Comparison of ENCODE assay signal across 19 cellular contexts in the genomic region with DNA sequence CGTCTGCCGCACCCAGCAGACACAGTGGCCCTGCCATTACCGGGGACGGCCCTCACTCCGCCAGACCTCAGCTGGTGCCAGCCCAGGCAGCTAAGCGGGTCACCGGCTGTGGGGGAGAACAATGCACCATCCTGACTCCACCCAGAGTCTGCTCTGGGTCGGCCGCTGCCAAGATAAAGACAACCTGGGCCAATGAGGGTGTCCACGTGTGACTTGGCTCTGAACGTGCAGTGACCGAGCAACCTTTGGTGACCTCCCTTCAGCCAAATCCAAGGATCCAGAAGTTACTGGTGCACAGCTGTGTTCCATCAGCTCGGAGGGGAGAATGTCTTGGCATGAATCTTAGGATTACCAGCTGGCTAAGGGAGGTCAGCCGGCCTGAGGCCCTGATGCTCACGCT.
"Had no signal": no experiment of that assay in that cellular context is flagged by ENCODE, and none has a peak within 500 bp of the region (broad histone marks: within the 10 kb centered on the region; RNA-seq: fewer than 3 reads in every experiment).

No MANE protein-coding gene starts in this region.

- H3K4me3 ChIP-seq: coronary artery, mucosa of descending colon, ovary, tibial artery, uterus had no signal

- H3K4me1 Mint-ChIP-seq: activated naive CD4-positive, alpha-beta T cell treated with anti-CD3 and anti-CD28 coated beads, Interleukin-2, amount 10 ng/mL, durations not matched to agents 7 days and 5 days; activated naive CD8-positive, alpha-beta T cell treated with anti-CD3 and anti-CD28 coated beads, Interleukin-2, amount 50 U/mL, for 24 hours had no signal

- H3K27me3 Mint-ChIP-seq: activated naive CD8-positive, alpha-beta T cell treated with anti-CD3 and anti-CD28 coated beads, Interleukin-2, amount 50 U/mL, for 24 hours; naive B cell; stimulated activated naive B cell treated with anti-CD40 and anti-IgM and Interleukin-4, amounts not matched to agents 10 μg/mL and 1 μg/mL and 100 μg/mL, for 72 hours; T-helper 17 cell had no signal

- ATAC-seq: activated naive CD8-positive, alpha-beta T cell treated with anti-CD3 and anti-CD28 coated beads, Interleukin-2, amount 50 U/mL, for 24 hours; activated T-cell treated with anti-CD3 and anti-CD28 coated beads, Interleukin-2, amount 50 U/mL, for 4 hours; left colon; mucosa of descending colon; stimulated activated naive B cell treated with anti-CD40 and anti-IgM and Interleukin-4, amounts not matched to agents 10 μg/mL and 1 μg/mL and 100 μg/mL, for 72 hours; T-helper 17 cell had no signal

- H3K27me3 ChIP-seq: ovary, tibial artery, uterus had no signal

- H3K36me3 Mint-ChIP-seq: activated naive CD4-positive, alpha-beta T cell treated with anti-CD3 and anti-CD28 coated beads, Interleukin-2, amount 10 ng/mL, durations not matched to agents 7 days and 5 days; naive B cell; stimulated activated naive B cell treated with anti-CD40 and anti-IgM and Interleukin-4, amounts not matched to agents 10 μg/mL and 1 μg/mL and 100 μg/mL, for 72 hours had no signal

- H3K27ac ChIP-seq: coronary artery, ovary, uterus, VCaP had no signal

- H3K27ac Mint-ChIP-seq: activated naive CD4-positive, alpha-beta T cell treated with anti-CD3 and anti-CD28 coated beads, Interleukin-2, amount 10 ng/mL, durations not matched to agents 7 days and 5 days; activated naive CD8-positive, alpha-beta T cell treated with anti-CD3 and anti-CD28 coated beads, Interleukin-2, amount 50 U/mL, for 24 hours; naive B cell; stimulated activated naive B cell treated with anti-CD40 and anti-IgM and Interleukin-4, amounts not matched to agents 10 μg/mL and 1 μg/mL and 100 μg/mL, for 72 hours; T-helper 17 cell had no signal

- H3K9me3 ChIP-seq: mucosa of descending colon, ovary, tibial artery, uterus had no signal

- H3K4me3 Mint-ChIP-seq: activated naive CD4-positive, alpha-beta T cell treated with anti-CD3 and anti-CD28 coated beads, Interleukin-2, amount 10 ng/mL, durations not matched to agents 7 days and 5 days; activated naive CD8-positive, alpha-beta T cell treated with anti-CD3 and anti-CD28 coated beads, Interleukin-2, amount 50 U/mL, for 24 hours; activated T-cell treated with anti-CD3 and anti-CD28 coated beads, Interleukin-2, amount 50 U/mL, for 4 hours; stimulated activated naive B cell treated with anti-CD40 and anti-IgM and Interleukin-4, amounts not matched to agents 10 μg/mL and 1 μg/mL and 100 μg/mL, for 72 hours; T-helper 17 cell had no signal

- DNase-seq: activated CD4-positive, alpha-beta T cell treated with anti-CD3 and anti-CD28 coated beads, Interleukin-2, amount 50 U/mL, for 1 hour; activated CD4-positive, CD25-positive, alpha-beta regulatory T cell treated with anti-CD3 and anti-CD28 coated beads, Interleukin-2, amount 50 U/mL, for 72 hours; activated CD8-positive, alpha-beta memory T cell treated with anti-CD3 and anti-CD28 coated beads, Interleukin-2, amount 50 U/mL, for 4 hours; activated effector memory CD4-positive, alpha-beta T cell treated with Interleukin-2 at 50 U/mL for 16 hours; activated naive CD4-positive, alpha-beta T cell treated with anti-CD3 and anti-CD28 coated beads, Interleukin-2, amount 10 ng/mL, durations not matched to agents 7 days and 5 days; activated naive CD8-positive, alpha-beta T cell treated with anti-CD3 and anti-CD28 coated beads, Interleukin-2, amount 50 U/mL, for 24 hours; activated T-cell treated with anti-CD3 and anti-CD28 coated beads, Interleukin-2, amount 50 U/mL, for 4 hours; anterior cingulate cortex; hippocampal formation; left colon; mucosa of descending colon; naive B cell; stimulated activated naive B cell treated with anti-CD40 and anti-IgM and Interleukin-4, amounts not matched to agents 10 μg/mL and 1 μg/mL and 100 μg/mL, for 72 hours; T-helper 17 cell; tibial artery had no signal

- H3K4me1 ChIP-seq: uterus had no signal

- H3K9me3 Mint-ChIP-seq: activated naive CD4-positive, alpha-beta T cell treated with anti-CD3 and anti-CD28 coated beads, Interleukin-2, amount 10 ng/mL, durations not matched to agents 7 days and 5 days; activated naive CD8-positive, alpha-beta T cell treated with anti-CD3 and anti-CD28 coated beads, Interleukin-2, amount 50 U/mL, for 24 hours; activated T-cell treated with anti-CD3 and anti-CD28 coated beads, Interleukin-2, amount 50 U/mL, for 4 hours; stimulated activated naive B cell treated with anti-CD40 and anti-IgM and Interleukin-4, amounts not matched to agents 10 μg/mL and 1 μg/mL and 100 μg/mL, for 72 hours had no signal

- H3K36me3 ChIP-seq: ovary, uterus had no signal
